In genomic region chr19:19488041-19488874, GRCh38 we compare ENCODE assay signal across 6 cellular contexts. TPM values are rescaled to one million over a fixed set of nuclear protein-coding genes. Genes with fewer than 3 reads are reported as not detected.
A peak's percentile ranks its signal among the peaks of the same experiment; 100 is the strongest.
DNase-seq lines count a peak whose midpoint lies in the region; ATAC-seq and TF ChIP-seq lines count a peak whose summit lies in the region.

No MANE protein-coding gene starts in this region.

- H3K27me3 ChIP-seq in cardiac muscle cell, result no peaks in the 10 kb centered on the region
- no peaks in the 10 kb centered on the region for H3K27me3 ChIP-seq in iPS-15b (ENCODE audit: control insufficient read depth, insufficient read depth, low read length)
- no peaks in the 10 kb centered on the region for H3K27me3 ChIP-seq in upper lobe of right lung

- peak overlapping the region; percentile 12 for H3K9ac ChIP-seq in iPS-15b (ENCODE audit: low read depth, low read length)

- intact Hi-C loops in left cardiac atrium (cut with DNase I) (no loop called here), upper lobe of right lung (cut with DNase I) (loop anchor here (10.0 kb wide), 1 partner anchor 83 kb away; the partner anchor contains the start of gene GATAD2A)

- DNase-seq in cardiac muscle cell (ENCODE audit: low read depth in 1 of 2, low spot score in 1 of 2), result peak; percentile 42 to 45
- DNase-seq in left cardiac atrium, result no peak
- DNase-seq in upper lobe of right lung, result no peak
- DNase-seq in C1 segment of cervical spinal cord (lab: John Stamatoyannopoulos, UW), result no peak
- no peak for DNase-seq in Kasumi-1 (lab: John Stamatoyannopoulos, UW)

- H3K27ac ChIP-seq in cardiac muscle cell, result peak overlapping the region; percentile 91
- peak overlapping the region; percentile 89 for H3K27ac ChIP-seq in upper lobe of right lung

- H3K9me3 ChIP-seq in cardiac muscle cell (ENCODE audit: low read depth), result no peaks in the 10 kb centered on the region
- H3K9me3 ChIP-seq in iPS-15b (ENCODE audit: control insufficient read depth, insufficient read depth, low read length), result no peaks in the 10 kb centered on the region
- no peaks in the 10 kb centered on the region for H3K9me3 ChIP-seq in upper lobe of right lung

- no peak for TF ChIP-seq CTCF in cardiac muscle cell (IDR thresholded peaks at IDR 0.05; ENCODE audit: low read depth, low read length)
- no peak for TF ChIP-seq CTCF in upper lobe of right lung (IDR thresholded peaks at IDR 0.05)

- H3K36me3 ChIP-seq in cardiac muscle cell, result no peaks in the 10 kb centered on the region
- H3K36me3 ChIP-seq in iPS-15b (ENCODE audit: control insufficient read depth, insufficient read depth, low read length), result peaks cover 14% of the 10 kb centered on the region
- H3K36me3 ChIP-seq in upper lobe of right lung, result peaks cover 18% of the 10 kb centered on the region

- H3K4me1 ChIP-seq in cardiac muscle cell (ENCODE audit: low read depth) (peaks cover 28% of the 10 kb centered on the region), iPS-15b (ENCODE audit: control insufficient read depth, insufficient read depth, low read length) (peaks cover 9% of the 10 kb centered on the region), upper lobe of right lung (peaks cover 40% of the 10 kb centered on the region)

- H3K4me3 ChIP-seq in cardiac muscle cell, result no peak overlapping the region
- H3K4me3 ChIP-seq in iPS-15b (ENCODE audit: low read depth, low read length), result no peak overlapping the region
- no peak overlapping the region for H3K4me3 ChIP-seq in upper lobe of right lung

- ATAC-seq in left cardiac atrium (no peak), upper lobe of right lung (no peak)

RNA-seq across cellular contexts. Expression of gene TSSK6, which starts 27.1 kb away (rescaled TPM):
- total RNA-seq in cardiac muscle cell (4.1 and 11.9 TPM in 2 replicates), left cardiac atrium (under 1 TPM; 0.50 to 0.88 TPM), upper lobe of right lung (1.8 TPM)
- polyA plus RNA-seq in cardiac muscle cell, result 0.60 and 1.5 TPM in 2 replicates

RNA-seq across cellular contexts. Expression of gene NDUFA13, which starts 27.8 kb away (rescaled TPM):
- total RNA-seq in cardiac muscle cell (119 and 172 TPM in 2 replicates), left cardiac atrium (100 to 1,000 TPM; 850 to 852 TPM), upper lobe of right lung (207 TPM)
- 806 and 843 TPM in 2 replicates for polyA plus RNA-seq in cardiac muscle cell

RNA-seq across cellular contexts. Expression of gene YJEFN3, which starts 40.5 kb away (rescaled TPM):
- total RNA-seq in cardiac muscle cell, result 10.6 and 12.5 TPM in 2 replicates
- polyA plus RNA-seq in cardiac muscle cell, result 23.0 and 29.9 TPM in 2 replicates
- 1 to 10 TPM; 2.7 to 2.9 TPM for total RNA-seq in left cardiac atrium
- 6.4 TPM for total RNA-seq in upper lobe of right lung

RNA-seq across cellular contexts. Expression of gene CILP2, which starts 49.8 kb away (rescaled TPM):
- 7.5 and 8.4 TPM in 2 replicates for total RNA-seq in cardiac muscle cell
- 2.2 and 6.7 TPM in 2 replicates for polyA plus RNA-seq in cardiac muscle cell
- total RNA-seq in left cardiac atrium, result under 1 TPM; 0.32 to 0.71 TPM
- total RNA-seq in upper lobe of right lung, result 0.41 TPM

Comparison
In these comparisons a context has a peak if more than half of its experiments do, and no peak if none do; other contexts are left out.
1. DNase-seq: peak in cardiac muscle cell (2 of 2); none in left cardiac atrium (single experiment), upper lobe of right lung (single experiment), C1 segment of cervical spinal cord (0 of 14) and Kasumi-1 (0 of 2).